Comparison of ENCODE assay signal across 14 cellular contexts in the genomic region with DNA sequence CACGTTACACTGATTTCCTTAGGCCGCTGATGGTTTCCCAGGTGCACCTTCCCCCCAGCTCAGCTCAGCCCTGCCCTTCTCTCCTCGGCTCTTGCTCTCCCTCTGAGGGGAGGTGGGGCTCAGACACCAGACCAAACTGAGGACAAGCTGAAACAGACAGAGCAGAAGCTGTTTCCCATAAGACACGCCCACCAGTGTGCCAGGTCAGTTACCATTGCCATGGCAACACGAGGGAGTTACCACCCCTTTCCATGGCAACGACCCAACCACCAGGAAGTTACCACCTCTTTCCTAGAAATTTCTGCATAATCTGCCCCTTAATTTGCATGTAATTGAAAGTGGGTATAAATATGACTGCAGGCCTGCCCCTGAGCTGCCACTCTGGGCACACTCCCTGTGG.
DNase-seq lines count a peak whose midpoint lies in the region; ATAC-seq, FAIRE-seq and TF ChIP-seq lines count a peak whose summit lies in the region.
"Had no signal": no experiment of that assay in that cellular context is flagged by ENCODE, and none has a peak within 500 bp of the region (broad histone marks: within the 10 kb centered on the region; RNA-seq: fewer than 3 reads in every experiment).

No MANE protein-coding gene starts in this region.

- H2AFZ ChIP-seq in astrocyte (ENCODE audit: low read depth, low read length), result no peak overlapping the region

- no peak for FAIRE-seq in astrocyte (lab: Jason Lieb, UNC)

- TF ChIP-seq CTCF in astrocyte (IDR thresholded peaks at IDR 0.05; ENCODE audit: insufficient read depth, low read depth, low read length), result no peak

- H3K4me3 ChIP-seq in astrocyte (ENCODE audit: insufficient read depth, low read depth, low read length), result no peak overlapping the region
- H3K4me3 ChIP-seq: MG63, upper lobe of right lung had no signal

- peak; percentile 7 for DNase-seq in stimulated activated CD4-positive, alpha-beta T cell treated with anti-CD3 and anti-CD28 coated beads, Interleukin-15, amount 100 ng/mL, for 24 hours
- no peak for DNase-seq in stimulated activated CD4-positive, alpha-beta T cell treated with anti-CD3 and anti-CD28 coated beads, Interleukin-2, amount 100 ng/mL, for 24 hours
- DNase-seq in NCI-H1436 treated with DMSO at 0.1 percent for 48 hours (lab: John Stamatoyannopoulos, UW) (peak; percentile 80), astrocyte (ENCODE audit: low read depth) (peak; percentile 4), left lobe of liver (ENCODE audit: low spot score) (no peak)
- DNase-seq in stimulated activated CD4-positive, alpha-beta T cell treated with anti-CD3 and anti-CD28 coated beads, Interleukin-1b, Interleukin-23, amount 100 ng/mL, for 48 hours, result no peak
- no peak for DNase-seq in stimulated activated effector memory CD8-positive, alpha-beta T cell treated with anti-CD3 and anti-CD28 coated beads, Interleukin-12 subunit alpha, Interleukin-12 subunit beta, amount 100 ng/mL, for 72 hours (ENCODE audit: low spot score in 2 of 2)
- DNase-seq: activated CD4-positive, alpha-beta T cell treated with anti-CD3 and anti-CD28 coated beads for 1 hour; CD4-positive, alpha-beta T cell; HCEC 1CT; MG63; upper lobe of right lung had no signal

- no peaks in the 10 kb centered on the region for H3K36me3 Mint-ChIP-seq in astrocyte (ENCODE audit: low read depth, unreplicated experiment)
- H3K36me3 Mint-ChIP-seq in stimulated activated effector memory CD8-positive, alpha-beta T cell treated with anti-CD3 and anti-CD28 coated beads, Interleukin-12 subunit alpha, Interleukin-12 subunit beta, amount 100 ng/mL, for 72 hours, result no peaks in the 10 kb centered on the region

- no peaks in the 10 kb centered on the region for H3K36me3 ChIP-seq in astrocyte (ENCODE audit: insufficient read depth, low read length)
- H3K36me3 ChIP-seq: MG63, upper lobe of right lung had no signal

- H3K27ac ChIP-seq in astrocyte (ENCODE audit: low read depth, low read length), result no peak overlapping the region
- H3K27ac ChIP-seq: upper lobe of right lung had no signal

- H4K20me1 ChIP-seq in astrocyte (ENCODE audit: insufficient read depth, low read length), result no peaks in the 10 kb centered on the region

- no peak for ATAC-seq in HG02884 (IDR thresholded peaks at IDR 0.05; ENCODE audit: unreplicated experiment)
- ATAC-seq in stimulated activated effector memory CD8-positive, alpha-beta T cell treated with anti-CD3 and anti-CD28 coated beads, Interleukin-12 subunit alpha, Interleukin-12 subunit beta, amount 100 ng/mL, for 72 hours, result no peak
- no peak for ATAC-seq in left lobe of liver
- ATAC-seq: sciatic nerve, upper lobe of right lung had no signal

- no peaks in the 10 kb centered on the region for H3K9me3 ChIP-seq in astrocyte (ENCODE audit: insufficient read depth, low read depth, low read length)
- H3K9me3 ChIP-seq: MG63, upper lobe of right lung had no signal

- H3K27me3 Mint-ChIP-seq in astrocyte (ENCODE audit: low read depth, unreplicated experiment), result peaks cover 21% of the 10 kb centered on the region

- H3K9me3 Mint-ChIP-seq in astrocyte (ENCODE audit: unreplicated experiment), result peaks cover 8% of the 10 kb centered on the region
- H3K9me3 Mint-ChIP-seq in stimulated activated effector memory CD8-positive, alpha-beta T cell treated with anti-CD3 and anti-CD28 coated beads, Interleukin-12 subunit alpha, Interleukin-12 subunit beta, amount 100 ng/mL, for 72 hours, result no peaks in the 10 kb centered on the region
- H3K9me3 Mint-ChIP-seq: CD4-positive, alpha-beta T cell had no signal

- no peak overlapping the region for H3K27ac Mint-ChIP-seq in astrocyte (ENCODE audit: unreplicated experiment)
- H3K27ac Mint-ChIP-seq in stimulated activated effector memory CD8-positive, alpha-beta T cell treated with anti-CD3 and anti-CD28 coated beads, Interleukin-12 subunit alpha, Interleukin-12 subunit beta, amount 100 ng/mL, for 72 hours, result no peak overlapping the region
- H3K27ac Mint-ChIP-seq: CD4-positive, alpha-beta T cell had no signal

- no peak overlapping the region for H3K9ac ChIP-seq in astrocyte (ENCODE audit: low read length)

- H3K27me3 ChIP-seq in astrocyte (ENCODE audit: insufficient read depth, low read length), result no peaks in the 10 kb centered on the region
- H3K27me3 ChIP-seq: MG63 had no signal

- no peak overlapping the region for H3K4me3 Mint-ChIP-seq in astrocyte (ENCODE audit: unreplicated experiment)
- H3K4me3 Mint-ChIP-seq in stimulated activated effector memory CD8-positive, alpha-beta T cell treated with anti-CD3 and anti-CD28 coated beads, Interleukin-12 subunit alpha, Interleukin-12 subunit beta, amount 100 ng/mL, for 72 hours, result no peak overlapping the region
- H3K4me3 Mint-ChIP-seq: CD4-positive, alpha-beta T cell had no signal

- no peaks in the 10 kb centered on the region for H3K79me2 ChIP-seq in astrocyte (ENCODE audit: insufficient read depth, low read length)

- peaks cover 11% of the 10 kb centered on the region for H3K4me1 ChIP-seq in astrocyte (ENCODE audit: insufficient read depth, low read length)
- H3K4me1 ChIP-seq: upper lobe of right lung had no signal

- H3K4me2 ChIP-seq in astrocyte (ENCODE audit: low read length), result no peak overlapping the region

- H3K4me1 Mint-ChIP-seq in astrocyte (ENCODE audit: low read depth, unreplicated experiment), result peaks cover 19% of the 10 kb centered on the region
- no peaks in the 10 kb centered on the region for H3K4me1 Mint-ChIP-seq in stimulated activated effector memory CD8-positive, alpha-beta T cell treated with anti-CD3 and anti-CD28 coated beads, Interleukin-12 subunit alpha, Interleukin-12 subunit beta, amount 100 ng/mL, for 72 hours

Comparison
In these comparisons a context has a peak if more than half of its experiments do, and no peak if none do; other contexts are left out.
1. DNase-seq: peak in stimulated activated CD4-positive, alpha-beta T cell treated with anti-CD3 and anti-CD28 coated beads, Interleukin-15, amount 100 ng/mL, for 24 hours (single experiment), NCI-H1436 treated with DMSO at 0.1 percent for 48 hours (single experiment) and astrocyte (single experiment); none in stimulated activated CD4-positive, alpha-beta T cell treated with anti-CD3 and anti-CD28 coated beads, Interleukin-2, amount 100 ng/mL, for 24 hours (0 of 2), stimulated activated CD4-positive, alpha-beta T cell treated with anti-CD3 and anti-CD28 coated beads, Interleukin-1b, Interleukin-23, amount 100 ng/mL, for 48 hours (single experiment), stimulated activated effector memory CD8-positive, alpha-beta T cell treated with anti-CD3 and anti-CD28 coated beads, Interleukin-12 subunit alpha, Interleukin-12 subunit beta, amount 100 ng/mL, for 72 hours (0 of 2) and left lobe of liver (single experiment).